ENCODE assay signal across 8 cellular contexts in genomic region chr9:133031130-133031422, GRCh38. TPM values are rescaled to one million over a fixed set of nuclear protein-coding genes. Genes with fewer than 3 reads are reported as not detected.
DNase-seq lines count a peak whose midpoint lies in the region; ATAC-seq, FAIRE-seq and TF ChIP-seq lines count a peak whose summit lies in the region.

No MANE protein-coding gene starts in this region.

- peaks cover 4% of the 10 kb centered on the region for H3K36me3 Mint-ChIP-seq in T-helper 1 cell treated with Interleukin-12 subunit alpha and Interleukin-12 subunit beta and Interleukin-4 antibody, amounts not matched to agents 30 μg/mL and 1 μg/mL, for 36 hours (ENCODE audit: low read depth)

- H3K27ac Mint-ChIP-seq in T-helper 1 cell treated with Interleukin-12 subunit alpha and Interleukin-12 subunit beta and Interleukin-4 antibody, amounts not matched to agents 30 μg/mL and 1 μg/mL, for 36 hours = peak overlapping the region; percentile 95

- H3K4me3 ChIP-seq in adipocyte (ENCODE audit: low read length) = peak overlapping the region; percentile 100
- H3K4me3 ChIP-seq in kidney (ENCODE audit: low read length in 2 of 2) = peak overlapping the region; percentile 85 to 99

- peaks cover 32% of the 10 kb centered on the region for H3K4me1 Mint-ChIP-seq in T-helper 1 cell treated with Interleukin-12 subunit alpha and Interleukin-12 subunit beta and Interleukin-4 antibody, amounts not matched to agents 30 μg/mL and 1 μg/mL, for 36 hours (ENCODE audit: low read depth)

- no peak for FAIRE-seq in kidney (lab: Jason Lieb, UNC)

- no peaks in the 10 kb centered on the region for H3K36me3 ChIP-seq in adipocyte (ENCODE audit: control insufficient read depth, insufficient read depth, low read length, severe bottlenecking)
- no peaks in the 10 kb centered on the region for H3K36me3 ChIP-seq in kidney (ENCODE audit: control insufficient read depth in 1 of 2, insufficient read depth in 2 of 2, low read length in 2 of 2)

- no peaks in the 10 kb centered on the region for H3K27me3 ChIP-seq in adipocyte (replicated peaks; ENCODE audit: control insufficient read depth, insufficient read depth, low read length)

- no peak for TF ChIP-seq CTCF in kidney (IDR thresholded peaks at IDR 0.05; ENCODE audit: borderline replicate concordance, extremely low read depth, insufficient read depth)

- ATAC-seq in HG03135 (IDR thresholded peaks at IDR 0.05; ENCODE audit: unreplicated experiment) (no peak), HG02973 (IDR thresholded peaks at IDR 0.05; ENCODE audit: unreplicated experiment) (no peak)

- H3K9ac ChIP-seq in adipocyte (ENCODE audit: low read length) (peak overlapping the region; percentile 99), kidney (ENCODE audit: low read length in 2 of 2) (peak overlapping the region; percentile 34 to 98)

- no peaks in the 10 kb centered on the region for H3K9me3 Mint-ChIP-seq in T-helper 1 cell treated with Interleukin-12 subunit alpha and Interleukin-12 subunit beta and Interleukin-4 antibody, amounts not matched to agents 30 μg/mL and 1 μg/mL, for 36 hours

- H3K9me3 ChIP-seq in adipocyte (ENCODE audit: control insufficient read depth, low read length) (no peaks in the 10 kb centered on the region), kidney (ENCODE audit: control insufficient read depth in 1 of 2, low read length in 2 of 2) (no peaks in the 10 kb centered on the region)

- H3K4me3 Mint-ChIP-seq in T-helper 1 cell treated with Interleukin-12 subunit alpha and Interleukin-12 subunit beta and Interleukin-4 antibody, amounts not matched to agents 30 μg/mL and 1 μg/mL, for 36 hours = peak overlapping the region; percentile 95

- no peaks in the 10 kb centered on the region for H3K27me3 Mint-ChIP-seq in T-helper 1 cell treated with Interleukin-12 subunit alpha and Interleukin-12 subunit beta and Interleukin-4 antibody, amounts not matched to agents 30 μg/mL and 1 μg/mL, for 36 hours (ENCODE audit: low read depth)

- DNase-seq in T-helper 1 cell = no peak
- no peak for DNase-seq in adipocyte (ENCODE audit: low read depth)
- DNase-seq in kidney = peak; percentile 32
- DNase-seq in substantia nigra (lab: John Stamatoyannopoulos, UW) = no peak
- DNase-seq in effector CD8-positive, alpha-beta T cell (lab: John Stamatoyannopoulos, UW) = no peak

- H3K27ac ChIP-seq in kidney (ENCODE audit: low read depth in 2 of 2, low read length in 2 of 2) = peak overlapping the region; percentile 62 to 93
- H3K27ac ChIP-seq in substantia nigra (ENCODE audit: low read depth, low read length, poor library complexity, severe bottlenecking) = peak overlapping the region; percentile 94

- intact Hi-C loops in kidney (cut with DNase I) = no loop called here

- H3K4me1 ChIP-seq in adipocyte (ENCODE audit: control insufficient read depth, insufficient read depth, low read length) (peaks cover 23% of the 10 kb centered on the region), kidney (ENCODE audit: control insufficient read depth in 1 of 2, insufficient read depth in 1 of 2, low read depth in 1 of 2, low read length in 2 of 2) (peaks cover 9 to 17% of the 10 kb centered on the region in 2 donors)

RNA-seq across cellular contexts. Expression of gene GTF3C5, which starts 0.3 kb away (rescaled TPM):
- 47.7 TPM for total RNA-seq in kidney
- polyA plus RNA-seq in kidney (ENCODE audit: insufficient read depth, low read depth, low replicate concordance) = 38.0 TPM

RNA-seq across cellular contexts. Expression of gene CEL, which starts 30.7 kb away (rescaled TPM):
- total RNA-seq in kidney = 1.0 TPM
- polyA plus RNA-seq in kidney (ENCODE audit: insufficient read depth, low read depth, low replicate concordance) = 16.7 TPM

RNA-seq across cellular contexts. Expression of gene GFI1B, which starts 52.6 kb away (rescaled TPM):
- total RNA-seq in kidney = 0.28 TPM
- not detected for polyA plus RNA-seq in kidney (ENCODE audit: insufficient read depth, low read depth, low replicate concordance)
